15 cellular contexts compared by ENCODE assay signal in genomic region chr15:68638953-68639500, GRCh38.
DNase-seq lines count a peak whose midpoint lies in the region; ATAC-seq, FAIRE-seq and TF ChIP-seq lines count a peak whose summit lies in the region.
"Had no signal": no experiment of that assay in that cellular context is flagged by ENCODE, and none has a peak within 500 bp of the region (broad histone marks: within the 10 kb centered on the region; RNA-seq: fewer than 3 reads in every experiment).

No MANE protein-coding gene starts in this region.

- no peak overlapping the region for H3K23ac ChIP-seq in H1 (ENCODE audit: insufficient read length)

- H2AFZ ChIP-seq in H1 (ENCODE audit: low read length) = no peak overlapping the region

- no peak for FAIRE-seq in H1 (lab: Jason Lieb, UNC)
- FAIRE-seq: A204.1 had no signal

- H3K27me3 ChIP-seq in H1 (replicated peaks in 1 of 4; ENCODE audit: control insufficient read depth in 3 of 4, extremely low read depth in 1 of 4, insufficient read depth in 3 of 4, low read length in 3 of 4) = no peaks in the 10 kb centered on the region
- H3K27me3 ChIP-seq: body of pancreas had no signal

- no peak overlapping the region for H3K4me3 ChIP-seq in H1 (ENCODE audit: extremely low read depth in 1 of 4, insufficient read depth in 2 of 4, low read depth in 3 of 4, low read length in 4 of 4)
- H3K4me3 ChIP-seq: body of pancreas had no signal

- H3K4ac ChIP-seq in H1 (replicated peaks; ENCODE audit: insufficient read length, low read depth, low read length) = no peak overlapping the region

- no peak for TF ChIP-seq RAD21 in H1 (IDR thresholded peaks at IDR 0.05 in 1 of 2, conservative IDR thresholded peaks at IDR 0.05 in 1 of 2; ENCODE audit: low read depth in 2 of 2, low read length in 2 of 2)

- H3K27me3 Mint-ChIP-seq in naive B cell = no peaks in the 10 kb centered on the region

- no peak for TF ChIP-seq EP300 in H1 (IDR thresholded peaks at IDR 0.05; ENCODE audit: borderline replicate concordance in 1 of 2, low read depth in 2 of 2, low read length in 2 of 2)

- DNase-seq in A172 (ENCODE audit: low spot score) = peak; percentile 57
- DNase-seq in M059J (ENCODE audit: low read depth) = peak; percentile 89
- no peak for DNase-seq in H1 (ENCODE audit: low read depth in 1 of 2, low spot score in 2 of 2)
- no peak for DNase-seq in naive B cell
- DNase-seq in left colon = no peak
- DNase-seq in DMS79 treated with DMSO at 0.1 percent for 48 hours (lab: John Stamatoyannopoulos, UW) = no peak
- DNase-seq: activated T-cell treated with anti-CD3 and anti-CD28 coated beads, Interleukin-2, amount 50 U/mL, for 1 hour; body of pancreas; islet precursor cell; MV-4-11; nucleus accumbens; stimulated activated naive CD8-positive, alpha-beta T cell treated with anti-CD3 and anti-CD28 coated beads, Interleukin-15, Interleukin-2, amounts not matched to agents 100 U/mL and 50 U/mL, for 24 hours had no signal

- no peak overlapping the region for H3K14ac ChIP-seq in H1 (ENCODE audit: insufficient read length)

- peak overlapping the region; percentile 65; the same call in 1 of the 2 replicates for H2BK15ac ChIP-seq in H1 (ENCODE audit: low read length)

- H3K23me2 ChIP-seq in H1 (ENCODE audit: low read depth, low read length) = no peaks in the 10 kb centered on the region

- POLR2A ChIA-PET in H1 (lab: Charles Lee; ENCODE audit: partially characterized antibody) = interaction anchor here (0.6 kb wide), 2 partner anchors 34 to 346 kb away, joined by 4 to 5 read pairs; no protein-coding TSS in a partner anchor

- TF ChIP-seq CTCF in H1 (IDR thresholded peaks at IDR 0.05; ENCODE audit: control extremely low read depth in 1 of 3, insufficient read depth in 1 of 3, low read depth in 1 of 3, low read length in 3 of 3) = no peak

- H3K56ac ChIP-seq in H1 (replicated peaks; ENCODE audit: insufficient read length, low read depth, low read length) = no peak overlapping the region

- H2BK5ac ChIP-seq in H1 (ENCODE audit: low read depth, low read length) = no peak overlapping the region

- peaks cover 0 to 12% (median 7%) of the 10 kb centered on the region in 4 experiments; a peak in 5 of 7 replicates for H3K4me1 ChIP-seq in H1 (replicated peaks in 1 of 4; ENCODE audit: control insufficient read depth in 3 of 4, insufficient read depth in 4 of 4, low read length in 3 of 4)
- H3K4me1 ChIP-seq: body of pancreas had no signal

- intact Hi-C loops in left colon (cut with DNase I, micrococcal nuclease) = no loop called here

- H2BK20ac ChIP-seq in H1 (ENCODE audit: low read length) = no peak overlapping the region

- no peak overlapping the region for H3K18ac ChIP-seq in H1 (ENCODE audit: extremely low read depth, low read length)

- no peaks in the 10 kb centered on the region for H3K36me3 ChIP-seq in H1 (ENCODE audit: control insufficient read depth in 2 of 4, insufficient read depth in 4 of 4, low read length in 3 of 4)

- no peak for TF ChIP-seq POLR2A in H1 (IDR thresholded peaks at IDR 0.05; ENCODE audit: control extremely low read depth in 1 of 2, low read depth in 2 of 2, low read length in 2 of 2)

- no peak overlapping the region for H3K27ac ChIP-seq in H1 (ENCODE audit: low read depth, low read length)
- H3K27ac ChIP-seq: body of pancreas had no signal

- no peak for ATAC-seq in naive B cell (ENCODE audit: low read depth in 2 of 2)
- no peak for ATAC-seq in left colon
- ATAC-seq in HG02623 (IDR thresholded peaks at IDR 0.05; ENCODE audit: unreplicated experiment) = no peak
- no peak for ATAC-seq in GM21515 (IDR thresholded peaks at IDR 0.05; ENCODE audit: unreplicated experiment)
- ATAC-seq: body of pancreas; stimulated activated naive CD8-positive, alpha-beta T cell treated with anti-CD3 and anti-CD28 coated beads, Interleukin-15, Interleukin-2, amounts not matched to agents 100 U/mL and 50 U/mL, for 24 hours had no signal

- 92% methylated on average over 2 of the region's 2 CpGs; no CpG with 5 or more reads in 1 of the 2 experiments for WGBS in H1 (ENCODE audit: extremely low coverage in 1 of 2, insufficient coverage in 1 of 2, insufficient read length in 1 of 2, insufficient replicate concordance in 2 of 2, low coverage in 1 of 2, low lambda C conversion rate in 2 of 2, missing lambda C conversion rate in 1 of 2), 2 experiments

- no peaks in the 10 kb centered on the region for H3K79me2 ChIP-seq in H1 (ENCODE audit: control insufficient read depth in 1 of 2, insufficient read depth in 2 of 2, low read length in 2 of 2)

- no peak overlapping the region for H4K5ac ChIP-seq in H1 (ENCODE audit: insufficient read length, low read depth, low read length)

- H3K9ac ChIP-seq in H1 (replicated peaks in 1 of 4; ENCODE audit: extremely low read depth in 1 of 4, low read depth in 3 of 4, low read length in 3 of 4) = no peak overlapping the region

- no peak overlapping the region for H3K4me2 ChIP-seq in H1 (ENCODE audit: insufficient read depth in 1 of 2, low read depth in 2 of 2, low read length in 2 of 2)

- H4K20me1 ChIP-seq in H1 (replicated peaks in 1 of 2; ENCODE audit: control insufficient read depth in 1 of 2, insufficient read depth in 2 of 2, low read length in 2 of 2) = no peaks in the 10 kb centered on the region

- CTCF ChIA-PET in H1 (lab: Charles Lee; ENCODE audit: partially characterized antibody) = interaction anchor here (0.7 to 24.3 kb wide), 10 partner anchors 7 to 89 kb away, joined by 3 to 569 read pairs (median 4); no protein-coding TSS in a partner anchor

- no peak overlapping the region for H4K91ac ChIP-seq in H1 (replicated peaks; ENCODE audit: insufficient read length, low read length)

- H3K4me3 Mint-ChIP-seq in naive B cell = no peak overlapping the region

- no peaks in the 10 kb centered on the region for H3K79me1 ChIP-seq in H1 (ENCODE audit: low read depth, low read length)

- H3K9me3 ChIP-seq in H1 (ENCODE audit: insufficient read depth in 2 of 2, low read depth in 1 of 2, low read length in 1 of 2) = no peaks in the 10 kb centered on the region
- H3K9me3 ChIP-seq: body of pancreas had no signal

- no peak overlapping the region for H2BK120ac ChIP-seq in H1 (replicated peaks; ENCODE audit: low read depth, low read length)

- no peak overlapping the region for H2AK5ac ChIP-seq in H1 (ENCODE audit: low read depth, low read length)

- peak overlapping the region; percentile 2 to 96 (median 68) for H3K27ac Mint-ChIP-seq in naive B cell

- H3K9me3 Mint-ChIP-seq in naive B cell = no peaks in the 10 kb centered on the region

- H3K4me1 Mint-ChIP-seq in naive B cell = peaks cover 55 to 66% (median 59%) of the 10 kb centered on the region in 3 donors

- H4K8ac ChIP-seq in H1 (ENCODE audit: extremely low read depth, insufficient read depth, low read length) = no peak overlapping the region

- H3K36me3 Mint-ChIP-seq in naive B cell = no peaks in the 10 kb centered on the region

- H2BK12ac ChIP-seq in H1 (ENCODE audit: low read depth, low read length) = no peak overlapping the region

TF ChIP-seq in H1, 55 proteins besides CTCF, POLR2A, EP300 and RAD21:
- no peak for TF ChIP-seq RNF2 (IDR thresholded peaks at IDR 0.05; ENCODE audit: borderline replicate concordance, low read depth, low read length, missing control alignments, poor library complexity, severe bottlenecking)
- TF ChIP-seq POU5F1 (IDR thresholded peaks at IDR 0.05; ENCODE audit: low read depth, low read length) = no peak
- TF ChIP-seq TAF7 (optimal IDR thresholded peaks at IDR 0.05; ENCODE audit: borderline replicate concordance, low read depth, low read length) = no peak
- TF ChIP-seq ATF2 (IDR thresholded peaks at IDR 0.05; ENCODE audit: low read length) = no peak
- no peak for TF ChIP-seq CTBP2 (IDR thresholded peaks at IDR 0.05; ENCODE audit: borderline replicate concordance, insufficient read depth, insufficient read length, low read length)
- TF ChIP-seq KDM1A (IDR thresholded peaks at IDR 0.05; ENCODE audit: borderline replicate concordance, low read length) = no peak
TF ChIP-seq in H1: peak in this region for 0.

Comparison
In these comparisons a context has a peak if more than half of its experiments do, and no peak if none do; other contexts are left out.
1. DNase-seq: peak in A172 (single experiment) and M059J (single experiment); none in H1 (0 of 2), naive B cell (single experiment), left colon (0 of 2) and DMS79 treated with DMSO at 0.1 percent for 48 hours (single experiment).